ENCODE assay signal across 31 cellular contexts in the genomic region with DNA sequence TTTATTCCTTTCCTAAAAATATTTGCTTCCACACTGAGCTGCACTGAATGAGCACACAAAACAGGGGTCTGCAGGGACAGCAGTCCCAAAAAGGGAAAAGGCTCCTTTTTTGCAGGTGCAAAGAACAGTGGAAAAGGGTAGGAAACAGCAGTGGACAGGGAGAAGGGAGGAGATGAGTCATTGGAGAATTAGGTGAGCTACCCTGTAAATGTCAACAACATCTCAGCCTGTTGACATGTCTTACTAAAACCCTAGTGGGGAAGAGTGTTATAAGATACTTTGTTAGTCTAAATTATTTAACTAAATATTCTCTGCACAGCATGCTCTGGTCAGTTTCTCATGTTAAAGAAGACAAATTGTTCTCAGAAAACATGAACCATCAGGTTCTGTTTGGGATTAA.
"Had no signal": no experiment of that assay in that cellular context is flagged by ENCODE, and none has a peak within 500 bp of the region (broad histone marks: within the 10 kb centered on the region; RNA-seq: fewer than 3 reads in every experiment).

No MANE protein-coding gene starts in this region.

- H3K36me3 ChIP-seq: adrenal gland, cardiac muscle cell, esophagus squamous epithelium, heart left ventricle had no signal

- H3K27ac ChIP-seq: adrenal gland, body of pancreas, cardiac muscle cell, coronary artery, dorsolateral prefrontal cortex, epithelial cell of prostate, esophagus squamous epithelium, heart left ventricle had no signal

- H3K27me3 ChIP-seq: adrenal gland, body of pancreas, cardiac muscle cell, heart left ventricle had no signal

- DNase-seq: activated CD4-positive, alpha-beta memory T cell treated with anti-CD3 and anti-CD28 coated beads for 36 hours; activated CD4-positive, alpha-beta T cell treated with anti-CD3 and anti-CD28 coated beads for 36 hours; activated CD4-positive, alpha-beta T cell treated with anti-CD3 and anti-CD28 coated beads, Interleukin-2, amount 10 ng/mL, durations not matched to agents 24 days and 14 days; activated CD4-positive, CD25-positive, alpha-beta regulatory T cell; activated CD4-positive, CD25-positive, alpha-beta regulatory T cell treated with anti-CD3 and anti-CD28 coated beads, Interleukin-2, amount 50 U/mL, for 72 hours; activated CD8-positive, alpha-beta memory T cell treated with anti-CD3 and anti-CD28 coated beads, Interleukin-2, amount 10 ng/mL, durations not matched to agents 7 days and 5 days; activated CD8-positive, alpha-beta memory T cell treated with anti-CD3 and anti-CD28 coated beads, Interleukin-2, amount 50 U/mL, for 4 hours; activated CD8-positive, alpha-beta T cell treated with anti-CD3 and anti-CD28 coated beads, Interleukin-2, amount 10 ng/mL, durations not matched to agents 7 days and 5 days; activated effector memory CD4-positive, alpha-beta T cell treated with anti-CD3 and anti-CD28 coated beads, Interleukin-2, amount 50 U/mL, for 16 hours; activated naive CD4-positive, alpha-beta T cell treated with anti-CD3 and anti-CD28 coated beads for 36 hours; activated naive CD8-positive, alpha-beta T cell treated with anti-CD3 and anti-CD28 coated beads for 36 hours; activated naive CD8-positive, alpha-beta T cell treated with anti-CD3 and anti-CD28 coated beads, Interleukin-2, amount 50 U/mL, for 24 hours; activated T-cell treated with anti-CD3 and anti-CD28 coated beads, Interleukin-2, amount 50 U/mL, for 1 hour; activated T-cell treated with anti-CD3 and anti-CD28 coated beads, Interleukin-2, amount 50 U/mL, for 48 hours; adrenal gland; amygdala; aorta; body of pancreas; central memory CD4-positive, alpha-beta T cell; cerebellar nuclear complex; dorsolateral prefrontal cortex; effector memory CD4-positive, alpha-beta T cell; endodermal cell; esophagus squamous epithelium; glutamatergic neuron; heart left ventricle; T-helper 2 cell had no signal

- ATAC-seq: activated CD4-positive, alpha-beta T cell treated with anti-CD3 and anti-CD28 coated beads for 36 hours; activated CD8-positive, alpha-beta memory T cell treated with anti-CD3 and anti-CD28 coated beads, Interleukin-2, amount 10 ng/mL, durations not matched to agents 7 days and 5 days; activated CD8-positive, alpha-beta T cell treated with anti-CD3 and anti-CD28 coated beads, Interleukin-2, amount 10 ng/mL, durations not matched to agents 7 days and 5 days; activated naive CD8-positive, alpha-beta T cell treated with anti-CD3 and anti-CD28 coated beads, Interleukin-2, amount 50 U/mL, for 24 hours; body of pancreas; heart left ventricle had no signal

- H3K4me1 ChIP-seq: adrenal gland, body of pancreas, esophagus squamous epithelium, heart left ventricle had no signal

- FAIRE-seq: frontal cortex had no signal

- H3K4me3 ChIP-seq: adrenal gland, body of pancreas, cardiac muscle cell, coronary artery, dorsolateral prefrontal cortex, esophagus squamous epithelium, heart left ventricle had no signal

- H3K9me3 ChIP-seq: adrenal gland, body of pancreas, esophagus squamous epithelium, heart left ventricle had no signal
